Comparison of ENCODE assay signal across 1 cellular context in the genomic region with DNA sequence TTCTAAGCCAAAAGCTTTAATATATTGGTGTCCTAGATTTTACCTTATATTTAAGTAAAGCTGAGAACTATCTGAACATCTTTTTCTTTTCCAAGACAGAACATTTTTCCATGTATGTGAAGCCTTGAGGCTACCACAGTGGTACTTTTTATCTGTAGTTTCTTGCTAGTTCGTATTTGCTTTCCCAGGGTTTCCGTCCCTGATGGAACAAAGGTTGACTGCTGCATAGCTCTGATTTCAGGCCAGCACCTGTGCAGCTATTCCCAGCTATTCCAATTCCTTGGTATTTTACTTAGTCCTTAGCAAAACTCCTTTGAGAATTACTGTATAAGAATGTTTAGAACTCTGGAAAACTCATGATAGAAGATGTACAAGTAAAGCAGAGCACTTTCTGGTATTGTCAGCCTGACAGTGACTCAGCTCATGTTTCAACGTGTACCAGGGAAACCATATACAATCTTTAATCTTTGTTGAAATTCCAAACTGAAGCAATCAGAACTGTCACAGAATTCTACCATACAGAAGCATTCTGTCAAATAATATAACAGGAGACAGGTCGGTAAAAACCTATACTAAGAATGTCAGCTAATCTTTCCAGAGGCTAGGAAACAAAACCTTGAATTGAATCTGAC.
TF ChIP-seq lines count a peak whose summit lies in the region.

No MANE protein-coding gene starts in this region.

TF ChIP-seq in endothelial cell of umbilical vein, 7 proteins besides CTCF, POLR2A, EP300 and RAD21:
- TF ChIP-seq, protein P1, sequence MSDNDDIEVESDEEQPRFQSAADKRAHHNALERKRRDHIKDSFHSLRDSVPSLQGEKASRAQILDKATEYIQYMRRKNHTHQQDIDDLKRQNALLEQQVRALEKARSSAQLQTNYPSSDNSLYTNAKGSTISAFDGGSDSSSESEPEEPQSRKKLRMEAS (IDR thresholded peaks at IDR 0.05; ENCODE audit: insufficient read depth, insufficient read length): no peak
- no peak for TF ChIP-seq GATA2 (IDR thresholded peaks at IDR 0.05; ENCODE audit: insufficient read depth, insufficient read length, low read depth, low read length)
- TF ChIP-seq MYC (IDR thresholded peaks at IDR 0.05; ENCODE audit: low read depth, low read length): no peak
- TF ChIP-seq JUN (IDR thresholded peaks at IDR 0.05; ENCODE audit: borderline replicate concordance, insufficient read depth, insufficient read length, low read depth): no peak
- no peak for TF ChIP-seq POLR2AphosphoS5 (IDR thresholded peaks at IDR 0.05; ENCODE audit: insufficient read depth, low read depth, low read length)
- no peak for TF ChIP-seq EZH2 (IDR thresholded peaks at IDR 0.05; ENCODE audit: borderline replicate concordance, low read depth, low read length, severe bottlenecking)
- no peak for TF ChIP-seq FOS (IDR thresholded peaks at IDR 0.05; ENCODE audit: borderline replicate concordance, insufficient read depth, low read length)
TF ChIP-seq in endothelial cell of umbilical vein: peak in this region for 0.
